In the genomic region with DNA sequence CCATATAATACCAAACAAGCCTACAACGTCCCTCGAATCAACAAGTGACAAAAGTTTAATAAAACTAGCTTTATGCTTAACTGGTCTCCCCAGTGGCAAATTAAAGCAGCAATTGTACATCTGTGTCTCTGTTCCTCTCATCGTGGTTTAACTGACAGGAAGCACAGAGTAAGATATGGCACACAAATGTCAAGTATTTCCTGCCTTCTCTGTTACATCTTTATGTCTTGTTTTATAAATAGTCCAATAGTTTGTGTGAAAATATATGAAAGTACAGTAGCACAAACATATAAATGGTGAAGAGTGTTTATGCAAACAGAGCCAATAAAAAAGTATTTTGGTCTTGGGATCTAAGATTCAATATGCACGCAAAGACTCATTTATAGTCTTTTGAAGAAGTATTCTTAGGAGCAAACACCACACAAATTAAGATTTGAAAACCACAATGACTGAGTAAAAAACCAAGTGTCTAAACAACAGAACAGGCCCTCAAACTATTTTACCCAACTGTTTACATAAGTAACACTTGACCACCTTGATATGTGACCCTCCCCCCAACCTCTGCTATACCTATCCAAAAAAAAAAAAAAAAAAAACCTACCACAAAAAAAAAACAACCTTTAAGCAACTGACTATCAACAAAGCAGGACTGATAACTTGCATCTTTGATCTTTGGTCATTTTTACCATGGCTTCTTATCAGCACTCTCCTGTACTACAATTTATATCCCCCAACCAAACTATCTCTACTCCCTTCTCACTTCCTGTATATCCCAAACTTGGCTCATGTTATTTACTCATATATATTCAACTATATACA, we compare ENCODE assay signal across 8 cellular contexts. TPM values are rescaled to one million over a fixed set of nuclear protein-coding genes. Genes with fewer than 3 reads are reported as not detected.
A peak's percentile ranks its signal among the peaks of the same experiment; 100 is the strongest.
DNase-seq lines count a peak whose midpoint lies in the region; ATAC-seq lines count a peak whose summit lies in the region.

No MANE protein-coding gene starts in this region.

- H3K4me3 Mint-ChIP-seq in activated CD4-positive, alpha-beta T cell treated with anti-CD3 and anti-CD28 coated beads, Interleukin-2, amount 10 ng/mL, durations not matched to agents 24 days and 14 days: peak overlapping the region; percentile 74

- no peaks in the 10 kb centered on the region for H3K27me3 Mint-ChIP-seq in activated CD4-positive, alpha-beta T cell treated with anti-CD3 and anti-CD28 coated beads, Interleukin-2, amount 10 ng/mL, durations not matched to agents 24 days and 14 days

- DNase-seq in activated CD4-positive, alpha-beta T cell treated with anti-CD3 and anti-CD28 coated beads, Interleukin-2, amount 10 ng/mL, durations not matched to agents 24 days and 14 days: peak; percentile 82
- no peak for DNase-seq in activated CD4-positive, alpha-beta T cell treated with anti-CD3 and anti-CD28 coated beads for 48 hours
- peak; percentile 52 for DNase-seq in RPMI7951 (ENCODE audit: low read depth)
- DNase-seq in iris pigment epithelial cell (ENCODE audit: low read depth): peak; percentile 40
- no peak for DNase-seq in hypothalamus (lab: John Stamatoyannopoulos, UW)
- DNase-seq in NCI-H524 treated with DMSO at 0.1 percent for 48 hours (lab: John Stamatoyannopoulos, UW): no peak
- DNase-seq in NCI-H2029 (lab: John Stamatoyannopoulos, UW): no peak

- intact Hi-C loops in activated CD4-positive, alpha-beta T cell treated with anti-CD3 and anti-CD28 coated beads, Interleukin-2, amount 10 ng/mL, durations not matched to agents 24 days and 14 days (cut with micrococcal nuclease): loop anchor here (1.0 to 5.0 kb wide), 4 partner anchors 10 to 228 kb away; partner anchors contain the start of gene ELF1

- peak; percentile 55 for ATAC-seq in HG03045 (IDR thresholded peaks at IDR 0.05; ENCODE audit: unreplicated experiment)

- peak overlapping the region; percentile 84 for H3K27ac Mint-ChIP-seq in activated CD4-positive, alpha-beta T cell treated with anti-CD3 and anti-CD28 coated beads, Interleukin-2, amount 10 ng/mL, durations not matched to agents 24 days and 14 days

- H3K4me1 Mint-ChIP-seq in activated CD4-positive, alpha-beta T cell treated with anti-CD3 and anti-CD28 coated beads, Interleukin-2, amount 10 ng/mL, durations not matched to agents 24 days and 14 days: peaks cover 54% of the 10 kb centered on the region

- H3K9me3 Mint-ChIP-seq in activated CD4-positive, alpha-beta T cell treated with anti-CD3 and anti-CD28 coated beads, Interleukin-2, amount 10 ng/mL, durations not matched to agents 24 days and 14 days: no peaks in the 10 kb centered on the region

- H3K36me3 Mint-ChIP-seq in activated CD4-positive, alpha-beta T cell treated with anti-CD3 and anti-CD28 coated beads, Interleukin-2, amount 10 ng/mL, durations not matched to agents 24 days and 14 days (ENCODE audit: low read depth): peaks cover 16% of the 10 kb centered on the region

RNA-seq across cellular contexts. Expression of gene ELF1, which starts 14.0 kb away (rescaled TPM):
- total RNA-seq in activated CD4-positive, alpha-beta T cell treated with anti-CD3 and anti-CD28 coated beads, Interleukin-2, amount 10 ng/mL, durations not matched to agents 24 days and 14 days: 65.0 and 65.8 TPM in 2 replicates
- total RNA-seq in RPMI7951 (2014; rRNA removed; shearing (Covaris generic)): 19.4 and 21.5 TPM in 2 replicates

RNA-seq across cellular contexts. Expression of gene WBP4, which starts 56.2 kb away (rescaled TPM):
- 13.3 and 14.1 TPM in 2 replicates for total RNA-seq in activated CD4-positive, alpha-beta T cell treated with anti-CD3 and anti-CD28 coated beads, Interleukin-2, amount 10 ng/mL, durations not matched to agents 24 days and 14 days
- total RNA-seq in RPMI7951 (2014; rRNA removed; shearing (Covaris generic)): 9.5 and 11.5 TPM in 2 replicates

Comparison
In these comparisons a context has a peak if more than half of its experiments do, and no peak if none do; other contexts are left out.
1. DNase-seq: peak in activated CD4-positive, alpha-beta T cell treated with anti-CD3 and anti-CD28 coated beads, Interleukin-2, amount 10 ng/mL, durations not matched to agents 24 days and 14 days (single experiment), RPMI7951 (single experiment) and iris pigment epithelial cell (single experiment); none in activated CD4-positive, alpha-beta T cell treated with anti-CD3 and anti-CD28 coated beads for 48 hours (single experiment), hypothalamus (0 of 51), NCI-H524 treated with DMSO at 0.1 percent for 48 hours (single experiment) and NCI-H2029 (single experiment).